Comparison of ENCODE assay signal across 8 cellular contexts in genomic region chr11:32231909-32232493, GRCh38.
DNase-seq lines count a peak whose midpoint lies in the region; ATAC-seq, FAIRE-seq and TF ChIP-seq lines count a peak whose summit lies in the region.

No MANE protein-coding gene starts in this region.

- peaks cover 3% of the 10 kb centered on the region for H3K27me3 Mint-ChIP-seq in neural progenitor cell (ENCODE audit: insufficient read depth, low read depth)

- no peaks in the 10 kb centered on the region for H3K36me3 ChIP-seq in neural progenitor cell

- TF ChIP-seq EP300 in A549 (IDR thresholded peaks at IDR 0.05), result no peak

- H3K4me3 ChIP-seq in A549, result no peak overlapping the region
- no peak overlapping the region for H3K4me3 ChIP-seq in HFF-Myc (replicated peaks; ENCODE audit: low read depth, low read length)
- no peak overlapping the region for H3K4me3 ChIP-seq in neural progenitor cell

- H3K27me3 ChIP-seq in neural progenitor cell, result no peaks in the 10 kb centered on the region

- 37% methylated on average over 3 of the region's 3 CpGs for WGBS in A549 (ENCODE audit: missing lambda C conversion rate)

- in situ Hi-C loops in T47D (cut with HindIII; ENCODE audit: low pct_unique_long_range_greater_than_20kb, low sequenced_read_pairs), result no loop called here

- peak; percentile 35 to 53 for DNase-seq in A549 (ENCODE audit: low read depth in 1 of 2, low spot score in 1 of 2)
- DNase-seq in GM04504 (ENCODE audit: low read depth), result peak; percentile 5
- peak; percentile 0 for DNase-seq in HFF-Myc (ENCODE audit: extremely low read depth, low read depth)
- DNase-seq in NCI-H1694 (lab: John Stamatoyannopoulos, UW), result peak; percentile 69
- peak; percentile 31 to 69 for DNase-seq in T47D (ENCODE audit: low read depth in 1 of 2, low spot score in 1 of 2)
- peak; percentile 70 for DNase-seq in neural progenitor cell (ENCODE audit: low spot score)

- H3K36me3 Mint-ChIP-seq in neural progenitor cell, result no peaks in the 10 kb centered on the region

- FAIRE-seq in A549 (lab: Jason Lieb, UNC), result no peak

- CTCF ChIA-PET in A549 (lab: Yijun Ruan, JAX), result interaction anchor here (0.5 to 2.1 kb wide), 25 partner anchors 9 to 828 kb away, joined by 3 to 13 read pairs (median 3); no protein-coding TSS in a partner anchor

- H3K9me3 Mint-ChIP-seq in neural progenitor cell, result peaks cover 5% of the 10 kb centered on the region

- no peak overlapping the region for H3K4me2 ChIP-seq in A549
- H3K4me2 ChIP-seq in neural progenitor cell, result no peak overlapping the region

- TF ChIP-seq CTCF in A549 (IDR thresholded peaks at IDR 0.05) (peak; percentile 54), HFF-Myc (IDR thresholded peaks at IDR 0.05; ENCODE audit: low read depth, low read length, missing control alignments) (peak; percentile 69), neural progenitor cell (IDR thresholded peaks at IDR 0.05) (peak; percentile 79)

- TF ChIP-seq POLR2A in A549 (IDR thresholded peaks at IDR 0.05; ENCODE audit: low read length), result no peak

- ATAC-seq in A549, result peak; percentile 89 to 95; a peak in 5 of 6 replicates
- ATAC-seq in HG03460 (IDR thresholded peaks at IDR 0.05; ENCODE audit: unreplicated experiment), result no peak
- no peak for ATAC-seq in HG03571 (IDR thresholded peaks at IDR 0.05; ENCODE audit: unreplicated experiment)

- POLR2A ChIA-PET in A549 (lab: Yijun Ruan, JAX), result interaction anchor here (0.6 kb wide), 1 partner anchor 119 kb away, joined by 6 read pairs; no protein-coding TSS in a partner anchor

- H3K27ac ChIP-seq in A549 (no peak overlapping the region), neural progenitor cell (no peak overlapping the region)

- no peaks in the 10 kb centered on the region for H3F3A ChIP-seq in neural progenitor cell (ENCODE audit: low read depth)

- H3K9ac ChIP-seq in neural progenitor cell, result no peak overlapping the region

- no peaks in the 10 kb centered on the region for H4K20me1 ChIP-seq in neural progenitor cell (ENCODE audit: low read depth)

- peak; percentile 43 to 48; a peak in 4 of 5 replicates for TF ChIP-seq RAD21 in A549 (conservative IDR thresholded peaks at IDR 0.05 in 1 of 2, IDR thresholded peaks at IDR 0.05 in 1 of 2)

- no peaks in the 10 kb centered on the region for H3K4me1 ChIP-seq in A549
- H3K4me1 ChIP-seq in neural progenitor cell, result no peaks in the 10 kb centered on the region

- no peaks in the 10 kb centered on the region for H3K79me2 ChIP-seq in neural progenitor cell (ENCODE audit: low read depth)

- no peaks in the 10 kb centered on the region for H3K9me3 ChIP-seq in A549
- H3K9me3 ChIP-seq in neural progenitor cell (ENCODE audit: low read depth), result no peaks in the 10 kb centered on the region

- no peak overlapping the region for H2AFZ ChIP-seq in neural progenitor cell (replicated peaks)

- H3K4me3 Mint-ChIP-seq in neural progenitor cell, result no peak overlapping the region

- no peak overlapping the region for H3K27ac Mint-ChIP-seq in neural progenitor cell

- H3K4me1 Mint-ChIP-seq in neural progenitor cell, result peaks cover 2% of the 10 kb centered on the region

TF ChIP-seq in A549, 52 proteins besides CTCF, POLR2A, EP300 and RAD21:
- TF ChIP-seq JUNB (IDR thresholded peaks at IDR 0.05), result no peak
- TF ChIP-seq REST (IDR thresholded peaks at IDR 0.05), result no peak
- TF ChIP-seq KDM5A (IDR thresholded peaks at IDR 0.05), result no peak
- TF ChIP-seq RFX5 (IDR thresholded peaks at IDR 0.05), result no peak
- TF ChIP-seq FOXS1 (CRISPR knock-in tag; IDR thresholded peaks at IDR 0.05), result no peak
- peak; percentile 27; the same call in 1 of the 3 replicates for TF ChIP-seq SMC3 (IDR thresholded peaks at IDR 0.05)

Comparison
In these comparisons a context has a peak if more than half of its experiments do, and no peak if none do; other contexts are left out.
1. ATAC-seq: peak in A549 (2 of 2); none in HG03460 (single experiment) and HG03571 (single experiment).
2. DNase-seq: peak in every context shown above with its lines; median percentile 70 in neural progenitor cell; 69 in NCI-H1694; 50 in T47D; 44 in A549; 5 in GM04504; 0 in HFF-Myc.
3. Peak in every context shown above with its lines, with median percentiles within 50 percentile points of each other: CTCF ChIP-seq.